ENCODE assay signal across 2 cellular contexts in the genomic region with DNA sequence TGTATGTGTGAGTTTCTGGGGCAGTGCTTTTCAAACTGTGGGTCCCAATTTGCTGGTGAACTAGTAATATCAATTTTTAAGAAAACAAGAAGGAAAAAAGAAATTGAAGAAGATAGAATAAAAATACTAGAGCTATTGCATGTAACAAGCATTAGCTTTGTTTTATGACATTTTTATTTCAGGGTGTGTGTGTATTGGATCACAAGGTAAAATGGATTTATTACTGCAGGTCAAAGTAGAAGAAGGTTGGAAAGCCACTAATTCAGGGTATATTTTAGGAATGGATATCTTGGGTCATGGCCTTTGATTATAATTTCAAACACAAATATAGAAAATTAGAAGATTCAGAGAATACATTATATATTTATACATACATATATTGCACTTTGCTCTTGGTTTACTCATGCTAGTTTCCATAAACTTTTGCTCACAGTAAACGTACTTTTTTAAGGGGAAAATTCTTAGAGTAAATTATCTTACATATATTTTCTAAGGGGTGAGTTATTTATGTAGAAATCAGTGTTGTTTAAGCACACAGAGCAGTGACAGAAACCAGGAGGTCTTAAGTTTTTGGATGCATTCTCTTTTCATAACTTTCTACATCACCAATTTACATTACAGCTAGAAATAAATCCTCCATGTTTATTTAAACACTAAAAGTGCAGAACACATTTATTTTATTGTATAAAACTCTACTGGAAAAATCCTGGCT.
TF ChIP-seq lines count a peak whose summit lies in the region.

No MANE protein-coding gene starts in this region.

TF ChIP-seq in GM23338, 12 proteins besides CTCF, POLR2A, EP300 and RAD21 (continues in another document):
- TF ChIP-seq ZNF331 (CRISPR knock-in tag; IDR thresholded peaks at IDR 0.05; ENCODE audit: low read depth) (no peak), POLR2AphosphoS5 (IDR thresholded peaks at IDR 0.05; ENCODE audit: low read depth) (no peak), CREB1 (CRISPR knock-in tag; IDR thresholded peaks at IDR 0.05; ENCODE audit: low read depth) (no peak), EZH2 (IDR thresholded peaks at IDR 0.05; ENCODE audit: low read depth, unreplicated experiment) (no peak), EZH2phosphoT487 (IDR thresholded peaks at IDR 0.05; ENCODE audit: unreplicated experiment) (no peak), NANOG (IDR thresholded peaks at IDR 0.05; ENCODE audit: borderline replicate concordance) (no peak), JUNB (IDR thresholded peaks at IDR 0.05; ENCODE audit: unreplicated experiment) (no peak), STAT1 (IDR thresholded peaks at IDR 0.05; ENCODE audit: unreplicated experiment) (no peak)
- TF ChIP-seq, protein P1, sequence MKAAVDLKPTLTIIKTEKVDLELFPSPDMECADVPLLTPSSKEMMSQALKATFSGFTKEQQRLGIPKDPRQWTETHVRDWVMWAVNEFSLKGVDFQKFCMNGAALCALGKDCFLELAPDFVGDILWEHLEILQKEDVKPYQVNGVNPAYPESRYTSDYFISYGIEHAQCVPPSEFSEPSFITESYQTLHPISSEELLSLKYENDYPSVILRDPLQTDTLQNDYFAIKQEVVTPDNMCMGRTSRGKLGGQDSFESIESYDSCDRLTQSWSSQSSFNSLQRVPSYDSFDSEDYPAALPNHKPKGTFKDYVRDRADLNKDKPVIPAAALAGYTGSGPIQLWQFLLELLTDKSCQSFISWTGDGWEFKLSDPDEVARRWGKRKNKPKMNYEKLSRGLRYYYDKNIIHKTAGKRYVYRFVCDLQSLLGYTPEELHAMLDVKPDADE (IDR thresholded peaks at IDR 0.05): no peak
- TF ChIP-seq, protein P2, sequence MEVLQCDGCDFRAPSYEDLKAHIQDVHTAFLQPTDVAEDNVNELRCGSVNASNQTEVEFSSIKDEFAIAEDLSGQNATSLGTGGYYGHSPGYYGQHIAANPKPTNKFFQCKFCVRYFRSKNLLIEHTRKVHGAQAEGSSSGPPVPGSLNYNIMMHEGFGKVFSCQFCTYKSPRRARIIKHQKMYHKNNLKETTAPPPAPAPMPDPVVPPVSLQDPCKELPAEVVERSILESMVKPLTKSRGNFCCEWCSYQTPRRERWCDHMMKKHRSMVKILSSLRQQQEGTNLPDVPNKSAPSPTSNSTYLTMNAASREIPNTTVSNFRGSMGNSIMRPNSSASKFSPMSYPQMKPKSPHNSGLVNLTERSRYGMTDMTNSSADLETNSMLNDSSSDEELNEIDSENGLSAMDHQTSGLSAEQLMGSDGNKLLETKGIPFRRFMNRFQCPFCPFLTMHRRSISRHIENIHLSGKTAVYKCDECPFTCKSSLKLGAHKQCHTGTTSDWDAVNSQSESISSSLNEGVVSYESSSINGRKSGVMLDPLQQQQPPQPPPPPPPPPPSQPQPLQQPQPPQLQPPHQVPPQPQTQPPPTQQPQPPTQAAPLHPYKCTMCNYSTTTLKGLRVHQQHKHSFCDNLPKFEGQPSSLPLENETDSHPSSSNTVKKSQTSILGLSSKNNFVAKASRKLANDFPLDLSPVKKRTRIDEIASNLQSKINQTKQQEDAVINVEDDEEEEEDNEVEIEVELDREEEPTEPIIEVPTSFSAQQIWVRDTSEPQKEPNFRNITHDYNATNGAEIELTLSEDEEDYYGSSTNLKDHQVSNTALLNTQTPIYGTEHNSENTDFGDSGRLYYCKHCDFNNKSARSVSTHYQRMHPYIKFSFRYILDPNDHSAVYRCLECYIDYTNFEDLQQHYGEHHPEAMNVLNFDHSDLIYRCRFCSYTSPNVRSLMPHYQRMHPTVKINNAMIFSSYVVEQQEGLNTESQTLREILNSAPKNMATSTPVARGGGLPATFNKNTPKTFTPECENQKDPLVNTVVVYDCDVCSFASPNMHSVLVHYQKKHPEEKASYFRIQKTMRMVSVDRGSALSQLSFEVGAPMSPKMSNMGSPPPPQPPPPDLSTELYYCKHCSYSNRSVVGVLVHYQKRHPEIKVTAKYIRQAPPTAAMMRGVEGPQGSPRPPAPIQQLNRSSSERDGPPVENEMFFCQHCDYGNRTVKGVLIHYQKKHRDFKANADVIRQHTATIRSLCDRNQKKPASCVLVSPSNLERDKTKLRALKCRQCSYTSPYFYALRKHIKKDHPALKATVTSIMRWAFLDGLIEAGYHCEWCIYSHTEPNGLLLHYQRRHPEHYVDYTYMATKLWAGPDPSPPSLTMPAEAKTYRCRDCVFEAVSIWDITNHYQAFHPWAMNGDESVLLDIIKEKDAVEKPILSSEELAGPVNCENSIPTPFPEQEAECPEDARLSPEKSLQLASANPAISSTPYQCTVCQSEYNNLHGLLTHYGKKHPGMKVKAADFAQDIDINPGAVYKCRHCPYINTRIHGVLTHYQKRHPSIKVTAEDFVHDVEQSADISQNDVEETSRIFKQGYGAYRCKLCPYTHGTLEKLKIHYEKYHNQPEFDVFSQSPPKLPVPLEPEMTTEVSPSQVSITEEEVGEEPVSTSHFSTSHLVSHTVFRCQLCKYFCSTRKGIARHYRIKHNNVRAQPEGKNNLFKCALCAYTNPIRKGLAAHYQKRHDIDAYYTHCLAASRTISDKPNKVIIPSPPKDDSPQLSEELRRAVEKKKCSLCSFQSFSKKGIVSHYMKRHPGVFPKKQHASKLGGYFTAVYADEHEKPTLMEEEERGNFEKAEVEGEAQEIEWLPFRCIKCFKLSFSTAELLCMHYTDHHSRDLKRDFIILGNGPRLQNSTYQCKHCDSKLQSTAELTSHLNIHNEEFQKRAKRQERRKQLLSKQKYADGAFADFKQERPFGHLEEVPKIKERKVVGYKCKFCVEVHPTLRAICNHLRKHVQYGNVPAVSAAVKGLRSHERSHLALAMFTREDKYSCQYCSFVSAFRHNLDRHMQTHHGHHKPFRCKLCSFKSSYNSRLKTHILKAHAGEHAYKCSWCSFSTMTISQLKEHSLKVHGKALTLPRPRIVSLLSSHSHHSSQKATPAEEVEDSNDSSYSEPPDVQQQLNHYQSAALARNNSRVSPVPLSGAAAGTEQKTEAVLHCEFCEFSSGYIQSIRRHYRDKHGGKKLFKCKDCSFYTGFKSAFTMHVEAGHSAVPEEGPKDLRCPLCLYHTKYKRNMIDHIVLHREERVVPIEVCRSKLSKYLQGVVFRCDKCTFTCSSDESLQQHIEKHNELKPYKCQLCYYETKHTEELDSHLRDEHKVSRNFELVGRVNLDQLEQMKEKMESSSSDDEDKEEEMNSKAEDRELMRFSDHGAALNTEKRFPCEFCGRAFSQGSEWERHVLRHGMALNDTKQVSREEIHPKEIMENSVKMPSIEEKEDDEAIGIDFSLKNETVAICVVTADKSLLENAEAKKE (CRISPR knock-in tag; IDR thresholded peaks at IDR 0.05): no peak

TF ChIP-seq in GM12878, 131 proteins besides CTCF, POLR2A, EP300 and RAD21:
- TF ChIP-seq, protein P3, sequence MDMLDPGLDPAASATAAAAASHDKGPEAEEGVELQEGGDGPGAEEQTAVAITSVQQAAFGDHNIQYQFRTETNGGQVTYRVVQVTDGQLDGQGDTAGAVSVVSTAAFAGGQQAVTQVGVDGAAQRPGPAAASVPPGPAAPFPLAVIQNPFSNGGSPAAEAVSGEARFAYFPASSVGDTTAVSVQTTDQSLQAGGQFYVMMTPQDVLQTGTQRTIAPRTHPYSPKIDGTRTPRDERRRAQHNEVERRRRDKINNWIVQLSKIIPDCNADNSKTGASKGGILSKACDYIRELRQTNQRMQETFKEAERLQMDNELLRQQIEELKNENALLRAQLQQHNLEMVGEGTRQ (IDR thresholded peaks at IDR 0.05; ENCODE audit: borderline replicate concordance, low read depth, low read length): no peak
- TF ChIP-seq ZNF274 (IDR thresholded peaks at IDR 0.05; ENCODE audit: insufficient read depth, insufficient read length): no peak
- TF ChIP-seq, protein P4, sequence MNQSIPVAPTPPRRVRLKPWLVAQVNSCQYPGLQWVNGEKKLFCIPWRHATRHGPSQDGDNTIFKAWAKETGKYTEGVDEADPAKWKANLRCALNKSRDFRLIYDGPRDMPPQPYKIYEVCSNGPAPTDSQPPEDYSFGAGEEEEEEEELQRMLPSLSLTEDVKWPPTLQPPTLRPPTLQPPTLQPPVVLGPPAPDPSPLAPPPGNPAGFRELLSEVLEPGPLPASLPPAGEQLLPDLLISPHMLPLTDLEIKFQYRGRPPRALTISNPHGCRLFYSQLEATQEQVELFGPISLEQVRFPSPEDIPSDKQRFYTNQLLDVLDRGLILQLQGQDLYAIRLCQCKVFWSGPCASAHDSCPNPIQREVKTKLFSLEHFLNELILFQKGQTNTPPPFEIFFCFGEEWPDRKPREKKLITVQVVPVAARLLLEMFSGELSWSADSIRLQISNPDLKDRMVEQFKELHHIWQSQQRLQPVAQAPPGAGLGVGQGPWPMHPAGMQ (IDR thresholded peaks at IDR 0.05; ENCODE audit: borderline replicate concordance): no peak
- no peak for TF ChIP-seq SIX5 (IDR thresholded peaks at IDR 0.05; ENCODE audit: low read depth, low read length, severe bottlenecking)
- no peak for TF ChIP-seq MTA3 (IDR thresholded peaks at IDR 0.05; ENCODE audit: borderline replicate concordance, low read length)
- TF ChIP-seq SUZ12 (IDR thresholded peaks at IDR 0.05; ENCODE audit: unreplicated experiment): no peak
- no peak for TF ChIP-seq EED (IDR thresholded peaks at IDR 0.05; ENCODE audit: low read depth)
- no peak for TF ChIP-seq BRCA1 (IDR thresholded peaks at IDR 0.05; ENCODE audit: low read depth, low read length)
- TF ChIP-seq BMI1 (IDR thresholded peaks at IDR 0.05; ENCODE audit: borderline replicate concordance): no peak
- TF ChIP-seq MYC (IDR thresholded peaks at IDR 0.05; ENCODE audit: insufficient read depth, insufficient read length, insufficient replicate concordance, low read length, severe bottlenecking): no peak
- TF ChIP-seq, protein P5, sequence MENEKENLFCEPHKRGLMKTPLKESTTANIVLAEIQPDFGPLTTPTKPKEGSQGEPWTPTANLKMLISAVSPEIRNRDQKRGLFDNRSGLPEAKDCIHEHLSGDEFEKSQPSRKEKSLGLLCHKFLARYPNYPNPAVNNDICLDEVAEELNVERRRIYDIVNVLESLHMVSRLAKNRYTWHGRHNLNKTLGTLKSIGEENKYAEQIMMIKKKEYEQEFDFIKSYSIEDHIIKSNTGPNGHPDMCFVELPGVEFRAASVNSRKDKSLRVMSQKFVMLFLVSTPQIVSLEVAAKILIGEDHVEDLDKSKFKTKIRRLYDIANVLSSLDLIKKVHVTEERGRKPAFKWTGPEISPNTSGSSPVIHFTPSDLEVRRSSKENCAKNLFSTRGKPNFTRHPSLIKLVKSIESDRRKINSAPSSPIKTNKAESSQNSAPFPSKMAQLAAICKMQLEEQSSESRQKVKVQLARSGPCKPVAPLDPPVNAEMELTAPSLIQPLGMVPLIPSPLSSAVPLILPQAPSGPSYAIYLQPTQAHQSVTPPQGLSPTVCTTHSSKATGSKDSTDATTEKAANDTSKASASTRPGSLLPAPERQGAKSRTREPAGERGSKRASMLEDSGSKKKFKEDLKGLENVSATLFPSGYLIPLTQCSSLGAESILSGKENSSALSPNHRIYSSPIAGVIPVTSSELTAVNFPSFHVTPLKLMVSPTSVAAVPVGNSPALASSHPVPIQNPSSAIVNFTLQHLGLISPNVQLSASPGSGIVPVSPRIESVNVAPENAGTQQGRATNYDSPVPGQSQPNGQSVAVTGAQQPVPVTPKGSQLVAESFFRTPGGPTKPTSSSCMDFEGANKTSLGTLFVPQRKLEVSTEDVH (IDR thresholded peaks at IDR 0.05; ENCODE audit: low read depth, partially characterized antibody): no peak
- TF ChIP-seq CBFB (IDR thresholded peaks at IDR 0.05; ENCODE audit: low read depth): no peak
- TF ChIP-seq, protein P6, sequence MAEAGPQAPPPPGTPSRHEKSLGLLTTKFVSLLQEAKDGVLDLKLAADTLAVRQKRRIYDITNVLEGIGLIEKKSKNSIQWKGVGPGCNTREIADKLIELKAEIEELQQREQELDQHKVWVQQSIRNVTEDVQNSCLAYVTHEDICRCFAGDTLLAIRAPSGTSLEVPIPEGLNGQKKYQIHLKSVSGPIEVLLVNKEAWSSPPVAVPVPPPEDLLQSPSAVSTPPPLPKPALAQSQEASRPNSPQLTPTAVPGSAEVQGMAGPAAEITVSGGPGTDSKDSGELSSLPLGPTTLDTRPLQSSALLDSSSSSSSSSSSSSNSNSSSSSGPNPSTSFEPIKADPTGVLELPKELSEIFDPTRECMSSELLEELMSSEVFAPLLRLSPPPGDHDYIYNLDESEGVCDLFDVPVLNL (IDR thresholded peaks at IDR 0.05; ENCODE audit: low read depth, low read length): no peak
- TF ChIP-seq, protein P7, sequence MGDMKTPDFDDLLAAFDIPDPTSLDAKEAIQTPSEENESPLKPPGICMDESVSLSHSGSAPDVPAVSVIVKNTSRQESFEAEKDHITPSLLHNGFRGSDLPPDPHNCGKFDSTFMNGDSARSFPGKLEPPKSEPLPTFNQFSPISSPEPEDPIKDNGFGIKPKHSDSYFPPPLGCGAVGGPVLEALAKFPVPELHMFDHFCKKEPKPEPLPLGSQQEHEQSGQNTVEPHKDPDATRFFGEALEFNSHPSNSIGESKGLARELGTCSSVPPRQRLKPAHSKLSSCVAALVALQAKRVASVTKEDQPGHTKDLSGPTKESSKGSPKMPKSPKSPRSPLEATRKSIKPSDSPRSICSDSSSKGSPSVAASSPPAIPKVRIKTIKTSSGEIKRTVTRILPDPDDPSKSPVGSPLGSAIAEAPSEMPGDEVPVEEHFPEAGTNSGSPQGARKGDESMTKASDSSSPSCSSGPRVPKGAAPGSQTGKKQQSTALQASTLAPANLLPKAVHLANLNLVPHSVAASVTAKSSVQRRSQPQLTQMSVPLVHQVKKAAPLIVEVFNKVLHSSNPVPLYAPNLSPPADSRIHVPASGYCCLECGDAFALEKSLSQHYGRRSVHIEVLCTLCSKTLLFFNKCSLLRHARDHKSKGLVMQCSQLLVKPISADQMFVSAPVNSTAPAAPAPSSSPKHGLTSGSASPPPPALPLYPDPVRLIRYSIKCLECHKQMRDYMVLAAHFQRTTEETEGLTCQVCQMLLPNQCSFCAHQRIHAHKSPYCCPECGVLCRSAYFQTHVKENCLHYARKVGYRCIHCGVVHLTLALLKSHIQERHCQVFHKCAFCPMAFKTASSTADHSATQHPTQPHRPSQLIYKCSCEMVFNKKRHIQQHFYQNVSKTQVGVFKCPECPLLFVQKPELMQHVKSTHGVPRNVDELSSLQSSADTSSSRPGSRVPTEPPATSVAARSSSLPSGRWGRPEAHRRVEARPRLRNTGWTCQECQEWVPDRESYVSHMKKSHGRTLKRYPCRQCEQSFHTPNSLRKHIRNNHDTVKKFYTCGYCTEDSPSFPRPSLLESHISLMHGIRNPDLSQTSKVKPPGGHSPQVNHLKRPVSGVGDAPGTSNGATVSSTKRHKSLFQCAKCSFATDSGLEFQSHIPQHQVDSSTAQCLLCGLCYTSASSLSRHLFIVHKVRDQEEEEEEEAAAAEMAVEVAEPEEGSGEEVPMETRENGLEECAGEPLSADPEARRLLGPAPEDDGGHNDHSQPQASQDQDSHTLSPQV (IDR thresholded peaks at IDR 0.05): no peak
- no peak for TF ChIP-seq SUPT20H (IDR thresholded peaks at IDR 0.05; ENCODE audit: borderline replicate concordance, control insufficient read depth, low read depth, low read length)
- TF ChIP-seq BACH1 (IDR thresholded peaks at IDR 0.05; ENCODE audit: borderline replicate concordance): no peak
- TF ChIP-seq, protein P8, sequence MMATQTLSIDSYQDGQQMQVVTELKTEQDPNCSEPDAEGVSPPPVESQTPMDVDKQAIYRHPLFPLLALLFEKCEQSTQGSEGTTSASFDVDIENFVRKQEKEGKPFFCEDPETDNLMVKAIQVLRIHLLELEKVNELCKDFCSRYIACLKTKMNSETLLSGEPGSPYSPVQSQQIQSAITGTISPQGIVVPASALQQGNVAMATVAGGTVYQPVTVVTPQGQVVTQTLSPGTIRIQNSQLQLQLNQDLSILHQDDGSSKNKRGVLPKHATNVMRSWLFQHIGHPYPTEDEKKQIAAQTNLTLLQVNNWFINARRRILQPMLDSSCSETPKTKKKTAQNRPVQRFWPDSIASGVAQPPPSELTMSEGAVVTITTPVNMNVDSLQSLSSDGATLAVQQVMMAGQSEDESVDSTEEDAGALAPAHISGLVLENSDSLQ (IDR thresholded peaks at IDR 0.05): no peak
